21 cellular contexts compared by ENCODE assay signal in genomic region chr9:71636143-71636839, GRCh38.
DNase-seq lines count a peak whose midpoint lies in the region; ATAC-seq and TF ChIP-seq lines count a peak whose summit lies in the region.
"Had no signal": no experiment of that assay in that cellular context is flagged by ENCODE, and none has a peak within 500 bp of the region (broad histone marks: within the 10 kb centered on the region; RNA-seq: fewer than 3 reads in every experiment).

No MANE protein-coding gene starts in this region.

- H3K36me3 ChIP-seq in esophagus muscularis mucosa (no peaks in the 10 kb centered on the region), spleen (no peaks in the 10 kb centered on the region)
- H3K36me3 ChIP-seq: BLaER1 treated with 17β-estradiol and CSF1 and Interleukin-3, amounts not matched to agents 10 nM and 100 nM; HAP-1 had no signal

- no peak overlapping the region for H3K27ac ChIP-seq in esophagus muscularis mucosa (replicated peaks in 1 of 4)
- H3K27ac ChIP-seq in spleen = peak overlapping the region in 5 of 8 donors; percentile 12 to 79 (median 29)
- H3K27ac ChIP-seq: BLaER1 treated with 17β-estradiol and CSF1 and Interleukin-3, amounts not matched to agents 10 nM and 100 nM; GM23248; HL-60 had no signal

- TF ChIP-seq EP300 in esophagus muscularis mucosa (IDR thresholded peaks at IDR 0.05) = no peak

- H3K9me3 ChIP-seq in esophagus muscularis mucosa (no peaks in the 10 kb centered on the region), spleen (no peaks in the 10 kb centered on the region)
- H3K9me3 ChIP-seq: BLaER1 treated with 17β-estradiol and CSF1 and Interleukin-3, amounts not matched to agents 10 nM and 100 nM; HAP-1 had no signal

- TF ChIP-seq POLR2A in esophagus muscularis mucosa (IDR thresholded peaks at IDR 0.05; ENCODE audit: low read depth) = no peak
- no peak for TF ChIP-seq POLR2A in spleen (IDR thresholded peaks at IDR 0.05)

- WGBS in esophagus muscularis mucosa = 91% methylated on average over 5 of the region's 5 CpGs
- WGBS in spleen, 5 donors = 77 to 88% (median 85%) methylated on average over 5 of the region's 5 CpGs

- H3K4me3 ChIP-seq in esophagus muscularis mucosa (no peak overlapping the region), spleen (no peak overlapping the region)
- H3K4me3 ChIP-seq: BLaER1 treated with 17β-estradiol and CSF1 and Interleukin-3, amounts not matched to agents 10 nM and 100 nM; GM12878; GM23248; HAP-1 had no signal

- DNase-seq in Right ventricle myocardium inferior (ENCODE audit: missing footprints) (peak; percentile 62), cardiac septum (ENCODE audit: low spot score) (no peak), OCI-M1 (lab: John Stamatoyannopoulos, UW) (peak; percentile 62), esophagus muscularis mucosa (ENCODE audit: extremely low spot score) (peak; percentile 75), spleen (no peak)
- no peak for DNase-seq in stimulated activated CD4-positive, alpha-beta T cell treated with anti-CD3 and anti-CD28 coated beads, Interleukin-2, amount 100 ng/mL, for 24 hours
- DNase-seq: 8988T; CD4-positive, CD25-positive, alpha-beta regulatory T cell; CD8-positive, alpha-beta memory T cell; COR-L47; DMS 273 treated with DMSO at 0.1 percent for 48 hours; DMS53; DND-41; EL; GM23248; IMR-90 had no signal

- H3K4me1 ChIP-seq in esophagus muscularis mucosa = no peaks in the 10 kb centered on the region
- peaks cover 5 to 33% (median 17%) of the 10 kb centered on the region in 6 donors for H3K4me1 ChIP-seq in spleen
- H3K4me1 ChIP-seq: HAP-1 had no signal

- intact Hi-C loops in Right ventricle myocardium inferior (cut with DNase I) = no loop called here
- intact Hi-C loops in cardiac septum (cut with DNase I) = no loop called here
- intact Hi-C loops in esophagus muscularis mucosa (cut with DNase I) = loop anchor here (10.0 kb wide), 1 partner anchor 49 kb away; no protein-coding TSS in a partner anchor
- intact Hi-C loops in spleen (cut with DNase I; ENCODE audit: low total_unique reads) = no loop called here

- TF ChIP-seq CTCF in esophagus muscularis mucosa (IDR thresholded peaks at IDR 0.05) (no peak), spleen (IDR thresholded peaks at IDR 0.05 in 8 of 11, conservative IDR thresholded peaks at IDR 0.05 in 3 of 11) (no peak)

- ATAC-seq in Right ventricle myocardium inferior (no peak), GM21526 (IDR thresholded peaks at IDR 0.05; ENCODE audit: low FRiP score, unreplicated experiment) (no peak)
- ATAC-seq: GM12878 had no signal

- no peaks in the 10 kb centered on the region for H3K27me3 ChIP-seq in esophagus muscularis mucosa
- H3K27me3 ChIP-seq in spleen (replicated peaks in 1 of 7) = no peaks in the 10 kb centered on the region
- H3K27me3 ChIP-seq: BLaER1 treated with 17β-estradiol and CSF1 and Interleukin-3, amounts not matched to agents 10 nM and 100 nM had no signal

Comparison
In these comparisons a context has a peak if more than half of its experiments do, and no peak if none do; other contexts are left out.
1. DNase-seq: peak in Right ventricle myocardium inferior (single experiment), OCI-M1 (single experiment) and esophagus muscularis mucosa (single experiment); none in cardiac septum (single experiment), spleen (single experiment) and stimulated activated CD4-positive, alpha-beta T cell treated with anti-CD3 and anti-CD28 coated beads, Interleukin-2, amount 100 ng/mL, for 24 hours (0 of 2).
2. H3K27ac ChIP-seq: peak in spleen (5 of 8); none in esophagus muscularis mucosa (0 of 4).